8 cellular contexts compared by ENCODE assay signal in genomic region chr1:16440480-16441311, GRCh38. TPM values are rescaled to one million over a fixed set of nuclear protein-coding genes. Genes with fewer than 3 reads are reported as not detected.
DNase-seq lines count a peak whose midpoint lies in the region; ATAC-seq and TF ChIP-seq lines count a peak whose summit lies in the region.

TSS of gene NECAP2 (plus strand) at chr1:16440724. CDS start at chr1:16440762, 38 bp downstream.

- no peaks in the 10 kb centered on the region for H3K9me2 ChIP-seq in DOHH2 (replicated peaks; ENCODE audit: control insufficient read depth, low read length)
- no peaks in the 10 kb centered on the region for H3K9me2 ChIP-seq in GM23248 (ENCODE audit: insufficient read depth)

- H2AFZ ChIP-seq in GM23248: peak within 1 kb of the TSS; percentile 97
- H2AFZ ChIP-seq in fibroblast of lung (ENCODE audit: low read length): peak within 1 kb of the TSS; percentile 96

- peak within 1 kb of the TSS; percentile 76 for H3K4me2 ChIP-seq in DOHH2 (ENCODE audit: low read length)
- H3K4me2 ChIP-seq in GM23248 (ENCODE audit: unreplicated experiment): peak within 1 kb of the TSS; percentile 90
- H3K4me2 ChIP-seq in fibroblast of lung (ENCODE audit: extremely low read depth, insufficient read depth, low read length): peak within 1 kb of the TSS; percentile 99

- CTCF ChIA-PET in naive thymus-derived CD4-positive, alpha-beta T cell (lab: Charles Lee): interaction anchor here (0.6 to 2.0 kb wide), 7 partner anchors 17 to 540 kb away, joined by 3 to 9 read pairs (median 5); partner anchors contain the start of gene FBXO42

- peaks cover 19 to 45% (median 34%) of the 10 kb centered on the region in 7 donors for H3K4me1 Mint-ChIP-seq in naive thymus-derived CD4-positive, alpha-beta T cell
- peaks cover 45% of the 10 kb centered on the region for H3K4me1 Mint-ChIP-seq in stimulated activated memory B cell treated with anti-CD40 and anti-IgM and Interleukin-4, amounts not matched to agents 10 μg/mL and 1 μg/mL and 100 μg/mL, for 72 hours

- H3K9me3 Mint-ChIP-seq in naive thymus-derived CD4-positive, alpha-beta T cell: no peaks in the 10 kb centered on the region
- no peaks in the 10 kb centered on the region for H3K9me3 Mint-ChIP-seq in stimulated activated memory B cell treated with anti-CD40 and anti-IgM and Interleukin-4, amounts not matched to agents 10 μg/mL and 1 μg/mL and 100 μg/mL, for 72 hours

- H3K4me3 ChIP-seq in DOHH2 (ENCODE audit: low read length) (peak within 1 kb of the TSS; percentile 94), GM23248 (peak within 1 kb of the TSS; percentile 100), LNCaP clone FGC (ENCODE audit: low read depth, low read length) (peak within 1 kb of the TSS; percentile 90), fibroblast of lung (replicated peaks in 1 of 4; ENCODE audit: control extremely low read depth in 1 of 4, insufficient read depth in 1 of 4, low read depth in 3 of 4, low read length in 4 of 4) (peak within 1 kb of the TSS; percentile 80 to 95 (median 88))
- H3K4me3 ChIP-seq in naive thymus-derived CD4-positive, alpha-beta T cell (ENCODE audit: low read length): peak within 1 kb of the TSS; percentile 94

- H4K20me1 ChIP-seq in DOHH2 (ENCODE audit: control insufficient read depth, insufficient read depth, low read depth, low read length): 0 out of 2 replicates have a peak, but pooled peaks cover 5% of the 10 kb centered on the region
- H4K20me1 ChIP-seq in GM23248 (ENCODE audit: insufficient read depth): no peaks in the 10 kb centered on the region
- H4K20me1 ChIP-seq in fibroblast of lung (ENCODE audit: control insufficient read depth, extremely low read depth, insufficient read depth, low read length): no peaks in the 10 kb centered on the region

- H3K79me2 ChIP-seq in DOHH2 (ENCODE audit: control insufficient read depth, low read length): peaks cover 45% of the 10 kb centered on the region
- H3K79me2 ChIP-seq in GM23248 (ENCODE audit: insufficient read depth): peaks cover 52% of the 10 kb centered on the region
- H3K79me2 ChIP-seq in fibroblast of lung (ENCODE audit: control insufficient read depth, insufficient read depth, low read length): peaks cover 36% of the 10 kb centered on the region

- H3K36me3 ChIP-seq in DOHH2 (ENCODE audit: control insufficient read depth, low read length) (peaks cover 41% of the 10 kb centered on the region), GM23248 (ENCODE audit: low read depth) (peaks cover 11% of the 10 kb centered on the region; the same call in 1 of the 2 replicates), fibroblast of lung (ENCODE audit: control insufficient read depth, insufficient read depth, low read length) (peaks cover 5% of the 10 kb centered on the region)
- peaks cover 0 to 37% (median 17%) of the 10 kb centered on the region in 3 experiments for H3K36me3 ChIP-seq in naive thymus-derived CD4-positive, alpha-beta T cell (ENCODE audit: control insufficient read depth in 2 of 3, insufficient read depth in 3 of 3, low read length in 3 of 3)

- H3K27me3 Mint-ChIP-seq in naive thymus-derived CD4-positive, alpha-beta T cell: no peaks in the 10 kb centered on the region
- H3K27me3 Mint-ChIP-seq in stimulated activated memory B cell treated with anti-CD40 and anti-IgM and Interleukin-4, amounts not matched to agents 10 μg/mL and 1 μg/mL and 100 μg/mL, for 72 hours: no peaks in the 10 kb centered on the region

- peaks cover 8 to 21% (median 16%) of the 10 kb centered on the region in 5 donors for H3K36me3 Mint-ChIP-seq in naive thymus-derived CD4-positive, alpha-beta T cell
- H3K36me3 Mint-ChIP-seq in stimulated activated memory B cell treated with anti-CD40 and anti-IgM and Interleukin-4, amounts not matched to agents 10 μg/mL and 1 μg/mL and 100 μg/mL, for 72 hours: peaks cover 29% of the 10 kb centered on the region

- H3F3A ChIP-seq in DOHH2 (ENCODE audit: control insufficient read depth, insufficient read depth): peaks cover 9% of the 10 kb centered on the region; the same call in 1 of the 2 replicates
- no peaks in the 10 kb centered on the region for H3F3A ChIP-seq in GM23248 (ENCODE audit: insufficient read depth)

- H3K9me3 ChIP-seq in DOHH2 (ENCODE audit: control insufficient read depth, insufficient read depth, low read length) (no peaks in the 10 kb centered on the region), GM23248 (ENCODE audit: low read depth) (no peaks in the 10 kb centered on the region), fibroblast of lung (ENCODE audit: control insufficient read depth, insufficient read depth, low read depth, low read length) (no peaks in the 10 kb centered on the region)
- no peaks in the 10 kb centered on the region for H3K9me3 ChIP-seq in naive thymus-derived CD4-positive, alpha-beta T cell (ENCODE audit: control insufficient read depth in 2 of 3, low read length in 3 of 3)

- POLR2A ChIA-PET in naive thymus-derived CD4-positive, alpha-beta T cell (lab: Charles Lee): interaction anchor here (0.9 to 3.3 kb wide), 15 partner anchors 8 to 75 kb away, joined by 3 to 21 read pairs (median 4); partner anchors contain the start of gene SZRD1

- peak within 1 kb of the TSS; percentile 93 to 100 (median 97) for H3K4me3 Mint-ChIP-seq in naive thymus-derived CD4-positive, alpha-beta T cell
- H3K4me3 Mint-ChIP-seq in stimulated activated memory B cell treated with anti-CD40 and anti-IgM and Interleukin-4, amounts not matched to agents 10 μg/mL and 1 μg/mL and 100 μg/mL, for 72 hours: peak within 1 kb of the TSS; percentile 97

- H3K4me1 ChIP-seq in DOHH2 (ENCODE audit: control insufficient read depth, low read length): peaks cover 38% of the 10 kb centered on the region
- no peaks in the 10 kb centered on the region for H3K4me1 ChIP-seq in GM23248 (ENCODE audit: insufficient read depth)
- peaks cover 8% of the 10 kb centered on the region for H3K4me1 ChIP-seq in fibroblast of lung (ENCODE audit: control insufficient read depth, extremely low read depth, insufficient read depth, low read length)
- peaks cover 17 to 33% of the 10 kb centered on the region in 2 donors for H3K4me1 ChIP-seq in naive thymus-derived CD4-positive, alpha-beta T cell (ENCODE audit: control insufficient read depth in 2 of 2, insufficient read depth in 2 of 2, low read length in 2 of 2)

- intact Hi-C loops in naive thymus-derived CD4-positive, alpha-beta T cell (cut with micrococcal nuclease): loop anchor here (1.0 to 5.0 kb wide), 16 partner anchors 20 to 914 kb away; partner anchors contain the start of genes DNAJC16 (in 2 of the 2), NBPF1 (in 2 of the 2), SZRD1 (in 2 of the 2) and CPLANE2 (in 1 of the 2)

- H3K9ac ChIP-seq in GM23248 (peak within 1 kb of the TSS; percentile 91), fibroblast of lung (ENCODE audit: insufficient read depth, low read length) (peak within 1 kb of the TSS; percentile 85)

- TF ChIP-seq CTCF in DOHH2 (IDR thresholded peaks at IDR 0.05; ENCODE audit: low read depth, low read length, poor library complexity, severe bottlenecking) (peak; percentile 89), LNCaP clone FGC (IDR thresholded peaks at IDR 0.05; ENCODE audit: control insufficient read depth, extremely low read depth, insufficient read depth) (peak; percentile 74), fibroblast of lung (conservative IDR thresholded peaks at IDR 0.05 in 1 of 2, IDR thresholded peaks at IDR 0.05 in 1 of 2; ENCODE audit: low read depth in 1 of 2, low read length in 2 of 2) (peak; percentile 17 to 83)

- H3K27ac ChIP-seq in DOHH2 (ENCODE audit: low read depth, low read length) (peak within 1 kb of the TSS; percentile 79), GM23248 (peak within 1 kb of the TSS; percentile 29), fibroblast of lung (ENCODE audit: insufficient read depth, low read length) (peak within 1 kb of the TSS; percentile 81)
- peak within 1 kb of the TSS; percentile 100 for H3K27ac ChIP-seq in naive thymus-derived CD4-positive, alpha-beta T cell (ENCODE audit: low read depth, low read length)

- in situ Hi-C loops in GM23248 (cut with MboI): no loop called here

- peak; percentile 95 for ATAC-seq in naive thymus-derived CD4-positive, alpha-beta T cell
- ATAC-seq in stimulated activated memory B cell treated with anti-CD40 and anti-IgM and Interleukin-4, amounts not matched to agents 10 μg/mL and 1 μg/mL and 100 μg/mL, for 72 hours: peak; percentile 93

- H3K27me3 ChIP-seq in DOHH2 (ENCODE audit: control insufficient read depth, low read length) (no peaks in the 10 kb centered on the region), GM23248 (replicated peaks; ENCODE audit: insufficient read depth) (no peaks in the 10 kb centered on the region), fibroblast of lung (ENCODE audit: control insufficient read depth, insufficient read depth, low read length) (no peaks in the 10 kb centered on the region)
- no peaks in the 10 kb centered on the region for H3K27me3 ChIP-seq in naive thymus-derived CD4-positive, alpha-beta T cell (ENCODE audit: control insufficient read depth in 2 of 2, insufficient read depth in 2 of 2, low read length in 2 of 2)

- 0 to 1% methylated on average over 48 to 68 of the region's 70 CpGs for WGBS in GM23248 (ENCODE audit: low coverage in 1 of 2, low lambda C conversion rate in 2 of 2, missing lambda C conversion rate in 2 of 2), 2 experiments

- DNase-seq in GM23248 (peak; percentile 96), LNCaP clone FGC (ENCODE audit: low read depth) (peak; percentile 32), RPMI8226 (peak; percentile 98), fibroblast of lung (ENCODE audit: low read depth in 2 of 2) (peak; percentile 89 to 92)
- peak; percentile 89 to 92 for DNase-seq in activated T-helper 1 cell treated with anti-CD3 and anti-CD28 coated beads, Interleukin-2, amount 50 U/mL, for 16 hours (ENCODE audit: low read depth in 1 of 2, low spot score in 1 of 2)
- peak; percentile 79 to 95 (median 88) for DNase-seq in naive thymus-derived CD4-positive, alpha-beta T cell

- peak within 1 kb of the TSS; percentile 88 to 98 (median 96) for H3K27ac Mint-ChIP-seq in naive thymus-derived CD4-positive, alpha-beta T cell
- peak within 1 kb of the TSS; percentile 87 for H3K27ac Mint-ChIP-seq in stimulated activated memory B cell treated with anti-CD40 and anti-IgM and Interleukin-4, amounts not matched to agents 10 μg/mL and 1 μg/mL and 100 μg/mL, for 72 hours

RNA-seq across cellular contexts. Expression of gene NECAP2, which starts in this region (rescaled TPM):
- total RNA-seq in GM23248 (2014; rRNA removed; shearing (Covaris generic)): 112 and 117 TPM in 2 replicates
- polyA plus RNA-seq in GM23248 (2016; fragmentation: Nextera tagmentation; extraction: Ambion mirVana) (102 and 106 TPM in 2 replicates), fibroblast of lung (91.6 and 97.0 TPM in 2 replicates)
- total RNA-seq in fibroblast of lung: 74.0 and 83.9 TPM in 2 replicates
- polyA plus RNA-seq in fibroblast of lung (2012): 74.4 and 76.1 TPM in 2 replicates
- polyA minus RNA-seq in fibroblast of lung (ENCODE audit: low replicate concordance): 49.0 and 60.7 TPM in 2 replicates
- total RNA-seq in naive thymus-derived CD4-positive, alpha-beta T cell: 100 to 1,000 TPM in 4 of 5 experiments, 10 to 100 TPM in 1; 98.2 to 161 (median 148) TPM
- 100 to 1,000 TPM; 258 to 264 TPM for polyA plus RNA-seq in naive thymus-derived CD4-positive, alpha-beta T cell

Comparison
In these comparisons a context has a peak if more than half of its experiments do, and no peak if none do; other contexts are left out.
1. Peak in every context shown above with its lines: DNase-seq, ATAC-seq, H3K4me3 ChIP-seq and H3K27ac ChIP-seq.
2. H3K27ac ChIP-seq: peak in every context shown above with its lines; median percentile 100 in naive thymus-derived CD4-positive, alpha-beta T cell; 81 in fibroblast of lung; 79 in DOHH2; 29 in GM23248.
3. DNase-seq: peak in every context shown above with its lines; median percentile 98 in RPMI8226; 96 in GM23248; 90 in activated T-helper 1 cell treated with anti-CD3 and anti-CD28 coated beads, Interleukin-2, amount 50 U/mL, for 16 hours; 90 in fibroblast of lung; 88 in naive thymus-derived CD4-positive, alpha-beta T cell; 32 in LNCaP clone FGC.